Comparison of ENCODE assay signal across 1 cellular context in genomic region chr10:97726636-97727178, GRCh38.
TF ChIP-seq lines count a peak whose summit lies in the region.

No MANE protein-coding gene starts in this region.

TF ChIP-seq in K562, 482 proteins besides CTCF, POLR2A, EP300 and RAD21 (continues in another document):
- TF ChIP-seq ARID4B (CRISPR knock-in tag; IDR thresholded peaks at IDR 0.05) (no peak), EP400 (IDR thresholded peaks at IDR 0.05) (no peak), ZNF23 (CRISPR knock-in tag; IDR thresholded peaks at IDR 0.05) (no peak), CBX1 (IDR thresholded peaks at IDR 0.05; ENCODE audit: low read depth) (no peak), SIX5 (IDR thresholded peaks at IDR 0.05; ENCODE audit: borderline replicate concordance in 1 of 2, insufficient read depth in 1 of 2, low read depth in 1 of 2, low read length in 2 of 2) (peak; percentile 44 to 53; a peak in 3 of 4 replicates), NR4A1 (CRISPR knock-in tag; IDR thresholded peaks at IDR 0.05) (no peak), NR4A1 (tag; IDR thresholded peaks at IDR 0.05) (no peak), RBFOX2 (IDR thresholded peaks at IDR 0.05; ENCODE audit: low read depth, low read length) (no peak), CEBPB (tag; IDR thresholded peaks at IDR 0.05) (peak; percentile 74), TRIM28 (IDR thresholded peaks at IDR 0.05) (0 out of 2 replicates have a peak, but pooled peaks have one; percentile 24), CEBPG (CRISPR knock-in tag; IDR thresholded peaks at IDR 0.05) (no peak), CEBPG (tag; conservative IDR thresholded peaks at IDR 0.05 in 1 of 2, IDR thresholded peaks at IDR 0.05 in 1 of 2) (0 out of 4 replicates have a peak, but pooled peaks of 1 of the 2 experiments have one; percentile 27), ARID1B (IDR thresholded peaks at IDR 0.05) (no peak), TEAD2 (tag; IDR thresholded peaks at IDR 0.05) (no peak), RBM22 (IDR thresholded peaks at IDR 0.05; ENCODE audit: low read depth, low read length, poor library complexity, severe bottlenecking) (no peak), THRA (IDR thresholded peaks at IDR 0.05) (no peak), ARID2 (IDR thresholded peaks at IDR 0.05) (no peak), NR2C1 (IDR thresholded peaks at IDR 0.05) (peak; percentile 87), NR2C1 (tag; IDR thresholded peaks at IDR 0.05) (peak; percentile 95), RNF2 (IDR thresholded peaks at IDR 0.05) (no peak), ZNF143 (CRISPR knock-in tag; IDR thresholded peaks at IDR 0.05) (peak; percentile 80), ZBTB26 (CRISPR knock-in tag; IDR thresholded peaks at IDR 0.05) (no peak), YY1 (IDR thresholded peaks at IDR 0.05; ENCODE audit: borderline replicate concordance in 1 of 3, control insufficient read depth in 1 of 3, extremely low read depth in 1 of 3, insufficient read depth in 3 of 3, insufficient read length in 1 of 3, insufficient replicate concordance in 2 of 3, low read depth in 1 of 3, low read length in 2 of 3) (peak in 1 of 3 experiments; percentile 74), RFX1 (IDR thresholded peaks at IDR 0.05) (peak; percentile 64), ZNF436 (CRISPR knock-in tag; IDR thresholded peaks at IDR 0.05) (no peak), CREM (IDR thresholded peaks at IDR 0.05; ENCODE audit: low read depth) (peak; percentile 26; the same call in 1 of the 2 replicates), E2F3 (CRISPR knock-in tag; IDR thresholded peaks at IDR 0.05) (no peak), ZC3H4 (CRISPR knock-in tag; IDR thresholded peaks at IDR 0.05; ENCODE audit: borderline replicate concordance) (no peak), ZFPM2 (CRISPR knock-in tag; IDR thresholded peaks at IDR 0.05) (no peak), NFIC (IDR thresholded peaks at IDR 0.05) (peak; percentile 11; the same call in 1 of the 2 replicates), NCOA4 (IDR thresholded peaks at IDR 0.05; ENCODE audit: partially characterized antibody) (no peak), HCFC1 (IDR thresholded peaks at IDR 0.05; ENCODE audit: low read depth, low read length) (peak; percentile 83), FOSL1 (tag; conservative IDR thresholded peaks at IDR 0.05) (0 out of 2 replicates have a peak, but pooled peaks have one; percentile 14), NFATC3 (IDR thresholded peaks at IDR 0.05) (no peak), NCOA2 (IDR thresholded peaks at IDR 0.05; ENCODE audit: partially characterized antibody in 2 of 2) (no peak), ELF4 (CRISPR knock-in tag; IDR thresholded peaks at IDR 0.05) (no peak), NR2C2 (CRISPR knock-in tag; IDR thresholded peaks at IDR 0.05) (peak; percentile 78; the same call in 1 of the 2 replicates), NR2C2 (tag; IDR thresholded peaks at IDR 0.05) (peak; percentile 90), ZNF696 (CRISPR knock-in tag; conservative IDR thresholded peaks at IDR 0.05) (no peak), KLF1 (tag; IDR thresholded peaks at IDR 0.05) (no peak), SREBF1 (IDR thresholded peaks at IDR 0.05; ENCODE audit: borderline replicate concordance, low read depth, low read length) (no peak), ZKSCAN3 (CRISPR knock-in tag; IDR thresholded peaks at IDR 0.05) (no peak), CHAMP1 (IDR thresholded peaks at IDR 0.05) (no peak), PBX2 (CRISPR knock-in tag; IDR thresholded peaks at IDR 0.05; ENCODE audit: low read depth) (no peak), PBX2 (tag; conservative IDR thresholded peaks at IDR 0.05; ENCODE audit: low read depth) (peak; percentile 76)
- TF ChIP-seq, protein P1, sequence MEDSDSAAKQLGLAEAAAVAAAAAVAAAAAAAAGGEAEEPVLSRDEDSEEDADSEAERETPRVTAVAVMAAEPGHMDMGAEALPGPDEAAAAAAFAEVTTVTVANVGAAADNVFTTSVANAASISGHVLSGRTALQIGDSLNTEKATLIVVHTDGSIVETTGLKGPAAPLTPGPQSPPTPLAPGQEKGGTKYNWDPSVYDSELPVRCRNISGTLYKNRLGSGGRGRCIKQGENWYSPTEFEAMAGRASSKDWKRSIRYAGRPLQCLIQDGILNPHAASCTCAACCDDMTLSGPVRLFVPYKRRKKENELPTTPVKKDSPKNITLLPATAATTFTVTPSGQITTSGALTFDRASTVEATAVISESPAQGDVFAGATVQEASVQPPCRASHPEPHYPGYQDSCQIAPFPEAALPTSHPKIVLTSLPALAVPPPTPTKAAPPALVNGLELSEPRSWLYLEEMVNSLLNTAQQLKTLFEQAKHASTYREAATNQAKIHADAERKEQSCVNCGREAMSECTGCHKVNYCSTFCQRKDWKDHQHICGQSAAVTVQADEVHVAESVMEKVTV (CRISPR knock-in tag; IDR thresholded peaks at IDR 0.05) = no peak
- TF ChIP-seq, protein P2, sequence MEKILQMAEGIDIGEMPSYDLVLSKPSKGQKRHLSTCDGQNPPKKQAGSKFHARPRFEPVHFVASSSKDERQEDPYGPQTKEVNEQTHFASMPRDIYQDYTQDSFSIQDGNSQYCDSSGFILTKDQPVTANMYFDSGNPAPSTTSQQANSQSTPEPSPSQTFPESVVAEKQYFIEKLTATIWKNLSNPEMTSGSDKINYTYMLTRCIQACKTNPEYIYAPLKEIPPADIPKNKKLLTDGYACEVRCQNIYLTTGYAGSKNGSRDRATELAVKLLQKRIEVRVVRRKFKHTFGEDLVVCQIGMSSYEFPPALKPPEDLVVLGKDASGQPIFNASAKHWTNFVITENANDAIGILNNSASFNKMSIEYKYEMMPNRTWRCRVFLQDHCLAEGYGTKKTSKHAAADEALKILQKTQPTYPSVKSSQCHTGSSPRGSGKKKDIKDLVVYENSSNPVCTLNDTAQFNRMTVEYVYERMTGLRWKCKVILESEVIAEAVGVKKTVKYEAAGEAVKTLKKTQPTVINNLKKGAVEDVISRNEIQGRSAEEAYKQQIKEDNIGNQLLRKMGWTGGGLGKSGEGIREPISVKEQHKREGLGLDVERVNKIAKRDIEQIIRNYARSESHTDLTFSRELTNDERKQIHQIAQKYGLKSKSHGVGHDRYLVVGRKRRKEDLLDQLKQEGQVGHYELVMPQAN (IDR thresholded peaks at IDR 0.05; ENCODE audit: borderline replicate concordance) = no peak
- TF ChIP-seq, protein P3, sequence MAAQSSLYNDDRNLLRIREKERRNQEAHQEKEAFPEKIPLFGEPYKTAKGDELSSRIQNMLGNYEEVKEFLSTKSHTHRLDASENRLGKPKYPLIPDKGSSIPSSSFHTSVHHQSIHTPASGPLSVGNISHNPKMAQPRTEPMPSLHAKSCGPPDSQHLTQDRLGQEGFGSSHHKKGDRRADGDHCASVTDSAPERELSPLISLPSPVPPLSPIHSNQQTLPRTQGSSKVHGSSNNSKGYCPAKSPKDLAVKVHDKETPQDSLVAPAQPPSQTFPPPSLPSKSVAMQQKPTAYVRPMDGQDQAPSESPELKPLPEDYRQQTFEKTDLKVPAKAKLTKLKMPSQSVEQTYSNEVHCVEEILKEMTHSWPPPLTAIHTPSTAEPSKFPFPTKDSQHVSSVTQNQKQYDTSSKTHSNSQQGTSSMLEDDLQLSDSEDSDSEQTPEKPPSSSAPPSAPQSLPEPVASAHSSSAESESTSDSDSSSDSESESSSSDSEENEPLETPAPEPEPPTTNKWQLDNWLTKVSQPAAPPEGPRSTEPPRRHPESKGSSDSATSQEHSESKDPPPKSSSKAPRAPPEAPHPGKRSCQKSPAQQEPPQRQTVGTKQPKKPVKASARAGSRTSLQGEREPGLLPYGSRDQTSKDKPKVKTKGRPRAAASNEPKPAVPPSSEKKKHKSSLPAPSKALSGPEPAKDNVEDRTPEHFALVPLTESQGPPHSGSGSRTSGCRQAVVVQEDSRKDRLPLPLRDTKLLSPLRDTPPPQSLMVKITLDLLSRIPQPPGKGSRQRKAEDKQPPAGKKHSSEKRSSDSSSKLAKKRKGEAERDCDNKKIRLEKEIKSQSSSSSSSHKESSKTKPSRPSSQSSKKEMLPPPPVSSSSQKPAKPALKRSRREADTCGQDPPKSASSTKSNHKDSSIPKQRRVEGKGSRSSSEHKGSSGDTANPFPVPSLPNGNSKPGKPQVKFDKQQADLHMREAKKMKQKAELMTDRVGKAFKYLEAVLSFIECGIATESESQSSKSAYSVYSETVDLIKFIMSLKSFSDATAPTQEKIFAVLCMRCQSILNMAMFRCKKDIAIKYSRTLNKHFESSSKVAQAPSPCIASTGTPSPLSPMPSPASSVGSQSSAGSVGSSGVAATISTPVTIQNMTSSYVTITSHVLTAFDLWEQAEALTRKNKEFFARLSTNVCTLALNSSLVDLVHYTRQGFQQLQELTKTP (IDR thresholded peaks at IDR 0.05; ENCODE audit: low read depth in 1 of 2, partially characterized antibody in 2 of 2) = peak in 1 of 2 experiments; percentile 90
